In genomic region chr18:42328931-42329330, GRCh38 we compare ENCODE assay signal across 2 cellular contexts.
TF ChIP-seq lines count a peak whose summit lies in the region.

No MANE protein-coding gene starts in this region.

TF ChIP-seq in HepG2, 621 proteins besides CTCF, POLR2A, EP300 and RAD21 (continued from another document):
- TF ChIP-seq, protein P1, sequence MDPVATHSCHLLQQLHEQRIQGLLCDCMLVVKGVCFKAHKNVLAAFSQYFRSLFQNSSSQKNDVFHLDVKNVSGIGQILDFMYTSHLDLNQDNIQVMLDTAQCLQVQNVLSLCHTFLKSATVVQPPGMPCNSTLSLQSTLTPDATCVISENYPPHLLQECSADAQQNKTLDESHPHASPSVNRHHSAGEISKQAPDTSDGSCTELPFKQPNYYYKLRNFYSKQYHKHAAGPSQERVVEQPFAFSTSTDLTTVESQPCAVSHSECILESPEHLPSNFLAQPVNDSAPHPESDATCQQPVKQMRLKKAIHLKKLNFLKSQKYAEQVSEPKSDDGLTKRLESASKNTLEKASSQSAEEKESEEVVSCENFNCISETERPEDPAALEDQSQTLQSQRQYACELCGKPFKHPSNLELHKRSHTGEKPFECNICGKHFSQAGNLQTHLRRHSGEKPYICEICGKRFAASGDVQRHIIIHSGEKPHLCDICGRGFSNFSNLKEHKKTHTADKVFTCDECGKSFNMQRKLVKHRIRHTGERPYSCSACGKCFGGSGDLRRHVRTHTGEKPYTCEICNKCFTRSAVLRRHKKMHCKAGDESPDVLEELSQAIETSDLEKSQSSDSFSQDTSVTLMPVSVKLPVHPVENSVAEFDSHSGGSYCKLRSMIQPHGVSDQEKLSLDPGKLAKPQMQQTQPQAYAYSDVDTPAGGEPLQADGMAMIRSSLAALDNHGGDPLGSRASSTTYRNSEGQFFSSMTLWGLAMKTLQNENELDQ (CRISPR knock-in tag; IDR thresholded peaks at IDR 0.05; ENCODE audit: borderline replicate concordance): no peak
- peak; percentile 43; the same call in 1 of the 2 replicates for TF ChIP-seq HNF4A (CRISPR knock-in tag; IDR thresholded peaks at IDR 0.05)

TF ChIP-seq in liver, 16 proteins besides CTCF, POLR2A, EP300 and RAD21 (continued from another document):
- peak; percentile 34 for TF ChIP-seq ZBTB33 (IDR thresholded peaks at IDR 0.05)
- TF ChIP-seq, protein P2, sequence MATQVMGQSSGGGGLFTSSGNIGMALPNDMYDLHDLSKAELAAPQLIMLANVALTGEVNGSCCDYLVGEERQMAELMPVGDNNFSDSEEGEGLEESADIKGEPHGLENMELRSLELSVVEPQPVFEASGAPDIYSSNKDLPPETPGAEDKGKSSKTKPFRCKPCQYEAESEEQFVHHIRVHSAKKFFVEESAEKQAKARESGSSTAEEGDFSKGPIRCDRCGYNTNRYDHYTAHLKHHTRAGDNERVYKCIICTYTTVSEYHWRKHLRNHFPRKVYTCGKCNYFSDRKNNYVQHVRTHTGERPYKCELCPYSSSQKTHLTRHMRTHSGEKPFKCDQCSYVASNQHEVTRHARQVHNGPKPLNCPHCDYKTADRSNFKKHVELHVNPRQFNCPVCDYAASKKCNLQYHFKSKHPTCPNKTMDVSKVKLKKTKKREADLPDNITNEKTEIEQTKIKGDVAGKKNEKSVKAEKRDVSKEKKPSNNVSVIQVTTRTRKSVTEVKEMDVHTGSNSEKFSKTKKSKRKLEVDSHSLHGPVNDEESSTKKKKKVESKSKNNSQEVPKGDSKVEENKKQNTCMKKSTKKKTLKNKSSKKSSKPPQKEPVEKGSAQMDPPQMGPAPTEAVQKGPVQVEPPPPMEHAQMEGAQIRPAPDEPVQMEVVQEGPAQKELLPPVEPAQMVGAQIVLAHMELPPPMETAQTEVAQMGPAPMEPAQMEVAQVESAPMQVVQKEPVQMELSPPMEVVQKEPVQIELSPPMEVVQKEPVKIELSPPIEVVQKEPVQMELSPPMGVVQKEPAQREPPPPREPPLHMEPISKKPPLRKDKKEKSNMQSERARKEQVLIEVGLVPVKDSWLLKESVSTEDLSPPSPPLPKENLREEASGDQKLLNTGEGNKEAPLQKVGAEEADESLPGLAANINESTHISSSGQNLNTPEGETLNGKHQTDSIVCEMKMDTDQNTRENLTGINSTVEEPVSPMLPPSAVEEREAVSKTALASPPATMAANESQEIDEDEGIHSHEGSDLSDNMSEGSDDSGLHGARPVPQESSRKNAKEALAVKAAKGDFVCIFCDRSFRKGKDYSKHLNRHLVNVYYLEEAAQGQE (IDR thresholded peaks at IDR 0.05): no peak
